8 cellular contexts compared by ENCODE assay signal in genomic region chr16:29848420-29849297, GRCh38. TPM values are rescaled to one million over a fixed set of nuclear protein-coding genes. Genes with fewer than 3 reads are reported as not detected.
A peak's percentile ranks its signal among the peaks of the same experiment; 100 is the strongest.
DNase-seq lines count a peak whose midpoint lies in the region; ATAC-seq, FAIRE-seq and TF ChIP-seq lines count a peak whose summit lies in the region.

No MANE protein-coding gene starts in this region.

- no peak for FAIRE-seq in urothelium cell line (lab: Jason Lieb, UNC)

- peaks cover 7% of the 10 kb centered on the region for H3K4me1 Mint-ChIP-seq in activated naive CD4-positive, alpha-beta T cell treated with anti-CD3 and anti-CD28 coated beads, Interleukin-2, amount 10 ng/mL, durations not matched to agents 7 days and 5 days
- peaks cover 5% of the 10 kb centered on the region for H3K4me1 Mint-ChIP-seq in progenitor cell of endocrine pancreas (ENCODE audit: low read depth)

- H3K36me3 Mint-ChIP-seq in activated naive CD4-positive, alpha-beta T cell treated with anti-CD3 and anti-CD28 coated beads, Interleukin-2, amount 10 ng/mL, durations not matched to agents 7 days and 5 days: peaks cover 36% of the 10 kb centered on the region
- H3K36me3 Mint-ChIP-seq in progenitor cell of endocrine pancreas (ENCODE audit: insufficient read depth): no peaks in the 10 kb centered on the region

- no peaks in the 10 kb centered on the region for H3K27me3 Mint-ChIP-seq in activated naive CD4-positive, alpha-beta T cell treated with anti-CD3 and anti-CD28 coated beads, Interleukin-2, amount 10 ng/mL, durations not matched to agents 7 days and 5 days
- no peaks in the 10 kb centered on the region for H3K27me3 Mint-ChIP-seq in progenitor cell of endocrine pancreas

- no peak overlapping the region for H3K27ac Mint-ChIP-seq in activated naive CD4-positive, alpha-beta T cell treated with anti-CD3 and anti-CD28 coated beads, Interleukin-2, amount 10 ng/mL, durations not matched to agents 7 days and 5 days
- no peak overlapping the region for H3K27ac Mint-ChIP-seq in progenitor cell of endocrine pancreas

- no peaks in the 10 kb centered on the region for H3K9me3 Mint-ChIP-seq in activated naive CD4-positive, alpha-beta T cell treated with anti-CD3 and anti-CD28 coated beads, Interleukin-2, amount 10 ng/mL, durations not matched to agents 7 days and 5 days
- H3K9me3 Mint-ChIP-seq in progenitor cell of endocrine pancreas (ENCODE audit: low read depth): no peaks in the 10 kb centered on the region

- peak; percentile 76 for TF ChIP-seq CTCF in progenitor cell of endocrine pancreas (IDR thresholded peaks at IDR 0.05; ENCODE audit: unreplicated experiment)

- H3K4me3 Mint-ChIP-seq in activated naive CD4-positive, alpha-beta T cell treated with anti-CD3 and anti-CD28 coated beads, Interleukin-2, amount 10 ng/mL, durations not matched to agents 7 days and 5 days: no peak overlapping the region
- H3K4me3 Mint-ChIP-seq in progenitor cell of endocrine pancreas (ENCODE audit: low read depth): no peak overlapping the region

- CTCF ChIA-PET in activated naive CD4-positive, alpha-beta T cell treated with anti-CD3 and anti-CD28 coated beads, Interleukin-2, amount 10 ng/mL, durations not matched to agents 7 days and 5 days (lab: Charles Lee): interaction anchor here (0.6 to 5.7 kb wide), 27 partner anchors 8 to 206 kb away, joined by 3 to 103 read pairs (median 5); partner anchors contain the start of genes C16orf92, CDIPT, KCTD13 and KIF22

- DNase-seq in DMS153 treated with DMSO at 0.1 percent for 48 hours (lab: John Stamatoyannopoulos, UW; ENCODE audit: unreplicated experiment): peak; percentile 43
- DNase-seq in HUDEP-2 (lab: John Stamatoyannopoulos, UW; ENCODE audit: unreplicated experiment in 76 of 76): peak in 64 of 76 experiments; percentile 4 to 74 (median 52)
- DNase-seq in SKM-1 treated with dmso at 0.1 percent for 144 hours (lab: John Stamatoyannopoulos, UW; ENCODE audit: unreplicated experiment): peak; percentile 66
- DNase-seq in activated naive CD4-positive, alpha-beta T cell treated with anti-CD3 and anti-CD28 coated beads, Interleukin-2, amount 10 ng/mL, durations not matched to agents 7 days and 5 days: peak; percentile 90
- peak; percentile 92 for DNase-seq in Right ventricle myocardium inferior (ENCODE audit: missing footprints)
- DNase-seq in progenitor cell of endocrine pancreas (ENCODE audit: low spot score, unreplicated experiment): peak; percentile 53
- DNase-seq in urothelium cell line (ENCODE audit: low spot score): peak; percentile 62

- ATAC-seq in Right ventricle myocardium inferior: peak; percentile 64
- ATAC-seq in HG02884 (IDR thresholded peaks at IDR 0.05; ENCODE audit: unreplicated experiment): no peak

- intact Hi-C loops in Right ventricle myocardium inferior (cut with DNase I): loop anchor here (5.0 kb wide), 1 partner anchor 36 kb away; the partner anchor contains the start of gene PRRT2

RNA-seq across cellular contexts. Expression of gene CDIPT, which starts 14.4 kb away (rescaled TPM):
- total RNA-seq in Right ventricle myocardium inferior (65.8 TPM), progenitor cell of endocrine pancreas (46.3 and 51.2 TPM in 2 replicates)

RNA-seq across cellular contexts. Expression of gene MVP, which starts 28.4 kb away (rescaled TPM):
- 51.5 TPM for total RNA-seq in Right ventricle myocardium inferior
- 6.5 and 9.0 TPM in 2 replicates for total RNA-seq in progenitor cell of endocrine pancreas

RNA-seq across cellular contexts. Expression of gene PAGR1, which starts 32.7 kb away (rescaled TPM):
- 15.6 TPM for total RNA-seq in Right ventricle myocardium inferior
- total RNA-seq in progenitor cell of endocrine pancreas: 26.4 and 29.9 TPM in 2 replicates

RNA-seq across cellular contexts. Expression of gene PRRT2, which starts 36.7 kb away (rescaled TPM):
- total RNA-seq in Right ventricle myocardium inferior (3.2 TPM), progenitor cell of endocrine pancreas (1.4 and 2.4 TPM in 2 replicates)

RNA-seq across cellular contexts. Expression of gene MAZ, which starts 42.3 kb away (rescaled TPM):
- total RNA-seq in Right ventricle myocardium inferior: 92.0 TPM
- total RNA-seq in progenitor cell of endocrine pancreas: 345 and 347 TPM in 2 replicates
